ENCODE assay signal across 8 cellular contexts in the genomic region with DNA sequence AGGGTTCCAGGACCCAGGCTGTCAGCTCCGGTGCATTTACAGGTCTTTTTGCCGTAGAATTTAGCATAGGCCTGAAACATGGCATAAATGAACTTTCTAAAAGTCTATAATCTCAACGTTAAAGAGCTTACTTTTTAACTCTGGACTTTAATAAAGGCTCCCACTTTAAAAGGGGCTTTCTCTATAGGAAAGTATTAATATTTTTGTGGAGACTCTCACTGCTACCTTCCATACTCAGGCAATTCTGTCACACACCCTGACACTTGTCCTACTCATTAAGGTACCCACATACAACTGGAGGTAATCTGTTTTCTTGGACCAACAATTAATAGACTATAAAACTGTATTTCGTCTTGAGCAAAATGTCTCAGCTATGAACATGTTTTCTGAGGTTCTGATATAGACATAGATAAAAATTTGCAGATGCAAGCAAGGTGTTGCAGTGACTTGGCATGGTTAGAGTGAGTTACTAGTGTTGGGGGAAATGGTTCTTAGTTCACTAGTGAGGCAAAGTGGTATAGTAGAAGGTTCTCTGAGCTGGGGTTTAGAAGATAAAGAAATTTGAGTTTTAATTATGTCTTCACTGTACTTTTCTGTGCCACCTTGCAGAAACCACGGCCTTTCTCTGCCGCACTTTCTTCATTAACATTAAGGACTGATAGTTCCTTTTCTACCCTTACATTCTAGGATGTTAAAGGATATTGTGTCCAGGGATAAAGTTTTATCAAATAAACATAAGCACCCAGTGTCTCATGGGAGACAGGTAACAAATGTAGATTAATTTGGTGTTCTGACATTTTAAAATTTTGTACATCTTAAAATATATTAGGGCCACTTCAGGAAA. TPM values are rescaled to one million over a fixed set of nuclear protein-coding genes. Genes with fewer than 3 reads are reported as not detected.
DNase-seq lines count a peak whose midpoint lies in the region; ATAC-seq and TF ChIP-seq lines count a peak whose summit lies in the region.

No MANE protein-coding gene starts in this region.

- 37 to 40% methylated on average over 6 of the region's 6 CpGs for WGBS in esophagus squamous epithelium, 2 donors
- WGBS in psoas muscle, 3 donors: 38 to 46% (median 39%) methylated on average over 6 of the region's 6 CpGs

- TF ChIP-seq CTCF in GM12875 (IDR thresholded peaks at IDR 0.05; ENCODE audit: borderline replicate concordance, insufficient read depth, low read depth, low read length) (no peak), RWPE2 (IDR thresholded peaks at IDR 0.05; ENCODE audit: poor library complexity, severe bottlenecking) (no peak), esophagus squamous epithelium (IDR thresholded peaks at IDR 0.05) (no peak), psoas muscle (IDR thresholded peaks at IDR 0.05) (no peak)

- no peaks in the 10 kb centered on the region for H3K9me3 ChIP-seq in RWPE2 (ENCODE audit: severe bottlenecking)
- no peaks in the 10 kb centered on the region for H3K9me3 ChIP-seq in esophagus squamous epithelium
- no peaks in the 10 kb centered on the region for H3K9me3 ChIP-seq in psoas muscle

- H3K4me1 ChIP-seq in RWPE2 (ENCODE audit: insufficient read depth, poor library complexity, severe bottlenecking): peaks cover 14% of the 10 kb centered on the region
- peaks cover 0 to 35% (median 16%) of the 10 kb centered on the region in 3 donors for H3K4me1 ChIP-seq in esophagus squamous epithelium
- peaks cover 30% of the 10 kb centered on the region for H3K4me1 ChIP-seq in psoas muscle

- H3K4me3 ChIP-seq in GM12875 (ENCODE audit: low read depth, low read length): peak overlapping the region; percentile 78
- H3K4me3 ChIP-seq in RWPE2 (ENCODE audit: severe bottlenecking): peak overlapping the region; percentile 94
- H3K4me3 ChIP-seq in esophagus squamous epithelium: peak overlapping the region; percentile 88 to 90 (median 89)
- peak overlapping the region; percentile 89 for H3K4me3 ChIP-seq in psoas muscle

- no peak for ATAC-seq in RWPE2 (ENCODE audit: low read depth)
- ATAC-seq in psoas muscle: peak in 1 of 4 donors; percentile 2
- ATAC-seq in GM21529 (IDR thresholded peaks at IDR 0.05; ENCODE audit: unreplicated experiment): no peak
- no peak for ATAC-seq in HG02610 (IDR thresholded peaks at IDR 0.05; ENCODE audit: unreplicated experiment)

- H3K36me3 ChIP-seq in RWPE2 (ENCODE audit: low read depth) (no peaks in the 10 kb centered on the region), esophagus squamous epithelium (no peaks in the 10 kb centered on the region), psoas muscle (ENCODE audit: insufficient read depth in 1 of 2, low read depth in 1 of 2) (no peaks in the 10 kb centered on the region)

- no peak for TF ChIP-seq POLR2A in esophagus squamous epithelium (IDR thresholded peaks at IDR 0.05)

- DNase-seq in RWPE2 (ENCODE audit: low spot score) (no peak), esophagus squamous epithelium (lab: John Stamatoyannopoulos, UW) (no peak), psoas muscle (no peak), GOT3 (lab: John Stamatoyannopoulos, UW) (no peak)
- no peak for DNase-seq in stimulated activated CD4-positive, alpha-beta T cell treated with anti-CD3 and anti-CD28 coated beads, Interleukin-4, amount 100 ng/mL, for 4 hours

- H3K27me3 ChIP-seq in RWPE2 (ENCODE audit: insufficient read depth, poor library complexity, severe bottlenecking): no peaks in the 10 kb centered on the region
- no peaks in the 10 kb centered on the region for H3K27me3 ChIP-seq in esophagus squamous epithelium
- no peaks in the 10 kb centered on the region for H3K27me3 ChIP-seq in psoas muscle (ENCODE audit: insufficient read depth in 3 of 3, low read length in 2 of 3)

- intact Hi-C loops in esophagus squamous epithelium (cut with DNase I) (no loop called here), psoas muscle (cut with DNase I) (loop anchor here (2.0 to 5.0 kb wide), 2 partner anchors 93 to 94 kb away; a partner anchor contains a TSS)

- peak overlapping the region; percentile 92 for H3K27ac ChIP-seq in RWPE2 (ENCODE audit: poor library complexity, severe bottlenecking)
- H3K27ac ChIP-seq in esophagus squamous epithelium: peak overlapping the region; percentile 100
- peak overlapping the region; percentile 100 for H3K27ac ChIP-seq in psoas muscle

RNA-seq across cellular contexts. Expression of a gene that starts 10.8 kb away (rescaled TPM):
- total RNA-seq in esophagus squamous epithelium (1 to 10 TPM in 3 of 4 donors, under 1 TPM in 1; 0.95 to 1.6 (median 1.2) TPM), psoas muscle (1 to 10 TPM in 2 of 4 donors, under 1 TPM in 2; 0.86 to 2.3 (median 1.3) TPM)
- 1 to 10 TPM in 2 of 3 donors, under 1 TPM in 1; 0.31 to 1.4 (median 1.2) TPM for polyA plus RNA-seq in psoas muscle
